Comparison of ENCODE assay signal across 8 cellular contexts in the genomic region with DNA sequence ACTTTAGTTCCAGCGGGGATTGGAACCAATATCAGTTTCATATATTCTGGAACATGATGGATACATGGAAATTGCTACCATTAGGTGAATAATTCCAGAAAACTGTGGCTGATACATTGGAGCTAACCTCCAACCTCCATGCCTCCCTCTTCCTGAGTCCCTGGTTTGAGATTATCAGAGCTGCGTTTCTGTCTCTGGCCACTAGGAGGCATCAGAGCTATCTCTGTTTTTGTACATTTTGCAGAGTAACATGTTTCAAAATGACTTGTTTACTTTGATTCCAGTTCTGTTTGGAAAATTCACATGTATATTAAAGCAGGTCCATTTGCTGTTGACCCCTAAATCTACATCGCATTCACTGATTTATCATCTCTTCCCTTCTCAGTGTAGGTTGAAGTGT. TPM values are rescaled to one million over a fixed set of nuclear protein-coding genes. Genes with fewer than 3 reads are reported as not detected.
DNase-seq lines count a peak whose midpoint lies in the region; ATAC-seq, FAIRE-seq and TF ChIP-seq lines count a peak whose summit lies in the region.

No MANE protein-coding gene starts in this region.

- WGBS in suprapubic skin, result 33% methylated on average over 3 of the region's 3 CpGs

- no peaks in the 10 kb centered on the region for H3K9me2 ChIP-seq in OCI-LY1 (ENCODE audit: low read depth, low read length)

- no peak overlapping the region for H3K9ac ChIP-seq in OCI-LY1 (ENCODE audit: low read length)
- H3K9ac ChIP-seq in astrocyte (ENCODE audit: low read length), result no peak overlapping the region

- H3K4me2 ChIP-seq in OCI-LY1 (ENCODE audit: low read length) (no peak overlapping the region), astrocyte (ENCODE audit: low read length) (no peak overlapping the region)

- FAIRE-seq in astrocyte (lab: Jason Lieb, UNC), result no peak

- no peaks in the 10 kb centered on the region for H3K4me1 Mint-ChIP-seq in astrocyte (ENCODE audit: low read depth, unreplicated experiment)

- H3F3A ChIP-seq in OCI-LY1 (ENCODE audit: insufficient read depth, low read length), result no peaks in the 10 kb centered on the region

- H4K20me1 ChIP-seq in OCI-LY1 (ENCODE audit: insufficient read depth, low read length) (no peaks in the 10 kb centered on the region), astrocyte (ENCODE audit: insufficient read depth, low read length) (no peaks in the 10 kb centered on the region)

- no peak for TF ChIP-seq POLR2A in suprapubic skin (IDR thresholded peaks at IDR 0.05)

- H3K27ac ChIP-seq in OCI-LY1 (ENCODE audit: low read depth, low read length, poor library complexity, severe bottlenecking) (no peak overlapping the region), astrocyte (ENCODE audit: low read depth, low read length) (no peak overlapping the region), suprapubic skin (no peak overlapping the region)

- H3K9me3 Mint-ChIP-seq in astrocyte (ENCODE audit: unreplicated experiment), result no peaks in the 10 kb centered on the region

- H3K27me3 Mint-ChIP-seq in astrocyte (ENCODE audit: low read depth, unreplicated experiment), result no peaks in the 10 kb centered on the region

- no peak overlapping the region for H3K4me3 Mint-ChIP-seq in astrocyte (ENCODE audit: unreplicated experiment)

- H3K9me3 ChIP-seq in OCI-LY1 (ENCODE audit: low read length), result no peaks in the 10 kb centered on the region
- H3K9me3 ChIP-seq in astrocyte (ENCODE audit: insufficient read depth, low read depth, low read length), result no peaks in the 10 kb centered on the region
- H3K9me3 ChIP-seq in suprapubic skin, result no peaks in the 10 kb centered on the region

- no peaks in the 10 kb centered on the region for H3K36me3 Mint-ChIP-seq in astrocyte (ENCODE audit: low read depth, unreplicated experiment)

- no peaks in the 10 kb centered on the region for H3K36me3 ChIP-seq in OCI-LY1 (ENCODE audit: insufficient read depth, low read length)
- no peaks in the 10 kb centered on the region for H3K36me3 ChIP-seq in astrocyte (ENCODE audit: insufficient read depth, low read length)
- H3K36me3 ChIP-seq in suprapubic skin, result no peaks in the 10 kb centered on the region

- peak; percentile 54 for TF ChIP-seq CTCF in OCI-LY1 (IDR thresholded peaks at IDR 0.05; ENCODE audit: low read length)
- peak; percentile 59 for TF ChIP-seq CTCF in astrocyte (IDR thresholded peaks at IDR 0.05; ENCODE audit: insufficient read depth, low read depth, low read length)
- peak; percentile 30 to 32 for TF ChIP-seq CTCF in suprapubic skin (IDR thresholded peaks at IDR 0.05)

- H3K27me3 ChIP-seq in OCI-LY1 (ENCODE audit: insufficient read depth, low read length), result no peaks in the 10 kb centered on the region
- no peaks in the 10 kb centered on the region for H3K27me3 ChIP-seq in astrocyte (ENCODE audit: insufficient read depth, low read length)
- H3K27me3 ChIP-seq in suprapubic skin, result no peaks in the 10 kb centered on the region

- no peak overlapping the region for H3K27ac Mint-ChIP-seq in astrocyte (ENCODE audit: unreplicated experiment)

- H2AFZ ChIP-seq in OCI-LY1 (ENCODE audit: low read length) (no peak overlapping the region), astrocyte (ENCODE audit: low read depth, low read length) (no peak overlapping the region)

- TF ChIP-seq EP300 in suprapubic skin (IDR thresholded peaks at IDR 0.05), result no peak

- no peaks in the 10 kb centered on the region for H3K4me1 ChIP-seq in OCI-LY1 (ENCODE audit: insufficient read depth, low read length, severe bottlenecking)
- no peaks in the 10 kb centered on the region for H3K4me1 ChIP-seq in astrocyte (ENCODE audit: insufficient read depth, low read length)
- no peaks in the 10 kb centered on the region for H3K4me1 ChIP-seq in suprapubic skin

- ATAC-seq in GM19035 (IDR thresholded peaks at IDR 0.05; ENCODE audit: unreplicated experiment), result peak; percentile 58
- no peak for ATAC-seq in HG02623 (IDR thresholded peaks at IDR 0.05; ENCODE audit: unreplicated experiment)
- ATAC-seq in GM18520 (IDR thresholded peaks at IDR 0.05; ENCODE audit: unreplicated experiment), result no peak

- DNase-seq in COLO668 (lab: John Stamatoyannopoulos, UW; ENCODE audit: unreplicated experiment), result peak; percentile 1
- DNase-seq in astrocyte (ENCODE audit: low read depth), result no peak
- peak; percentile 1 for DNase-seq in kidney glomerular epithelial cell (lab: John Stamatoyannopoulos, UW)
- DNase-seq in suprapubic skin (ENCODE audit: low spot score in 2 of 2), result no peak

- H3K4me3 ChIP-seq in OCI-LY1 (ENCODE audit: low read depth, low read length, poor library complexity, severe bottlenecking), result no peak overlapping the region
- no peak overlapping the region for H3K4me3 ChIP-seq in astrocyte (ENCODE audit: insufficient read depth, low read depth, low read length)
- no peak overlapping the region for H3K4me3 ChIP-seq in suprapubic skin

- H3K79me2 ChIP-seq in OCI-LY1 (ENCODE audit: insufficient read depth, low read length) (no peaks in the 10 kb centered on the region), astrocyte (ENCODE audit: insufficient read depth, low read length) (no peaks in the 10 kb centered on the region)

RNA-seq across cellular contexts. Expression of a gene that starts 2.4 kb away (rescaled TPM):
- total RNA-seq in astrocyte, result 0.25 TPM in 1 of 2 replicates, not detected in the other
- 1 to 10 TPM in 1 of 4 donors, under 1 TPM in 1, not detected in 2; 0.64 to 4.1 TPM for total RNA-seq in suprapubic skin

Comparison
In these comparisons a context has a peak if more than half of its experiments do, and no peak if none do; other contexts are left out.
1. DNase-seq: peak in COLO668 (single experiment) and kidney glomerular epithelial cell (single experiment); none in astrocyte (single experiment) and suprapubic skin (0 of 2).
2. Peak in every context shown above with its lines, with median percentiles within 50 percentile points of each other: CTCF ChIP-seq.